Comparison of ENCODE assay signal across 1 cellular context in the genomic region with DNA sequence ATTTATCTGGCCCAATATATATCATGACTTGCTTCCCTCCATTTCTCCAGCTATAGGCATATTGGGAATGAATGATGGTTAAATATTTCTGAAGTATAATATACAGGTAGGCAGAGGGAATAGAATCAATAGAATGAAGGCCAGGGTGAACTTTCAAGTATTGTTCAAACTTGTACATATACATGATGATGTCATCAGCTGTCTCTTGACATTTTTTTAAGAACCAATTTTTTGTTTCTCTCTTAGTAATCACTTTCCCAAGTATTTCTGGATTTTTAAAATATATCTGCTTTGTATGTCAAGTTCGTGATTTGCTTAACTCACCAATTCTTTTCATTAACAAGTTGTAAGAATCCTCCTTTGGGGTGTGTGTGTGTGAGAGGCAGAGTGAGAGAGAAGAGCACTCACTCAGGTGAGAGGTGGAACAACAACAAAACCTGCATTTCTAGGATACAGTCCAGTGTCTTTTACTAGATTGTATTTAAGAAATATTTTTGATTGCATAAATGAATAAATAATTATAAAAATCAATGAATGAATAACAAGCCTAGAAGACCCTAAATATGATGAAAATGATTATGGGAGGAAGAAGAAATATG.
TF ChIP-seq lines count a peak whose summit lies in the region.

No MANE protein-coding gene starts in this region.

TF ChIP-seq in GM23338, 12 proteins besides CTCF, POLR2A, EP300 and RAD21 (continued from another document):
- TF ChIP-seq ZNF462 (CRISPR knock-in tag; IDR thresholded peaks at IDR 0.05) (no peak), NANOG (IDR thresholded peaks at IDR 0.05; ENCODE audit: borderline replicate concordance) (no peak), EZH2 (IDR thresholded peaks at IDR 0.05; ENCODE audit: low read depth, unreplicated experiment) (no peak), STAT1 (IDR thresholded peaks at IDR 0.05; ENCODE audit: unreplicated experiment) (no peak), REST (IDR thresholded peaks at IDR 0.05; ENCODE audit: unreplicated experiment) (no peak)
